ENCODE assay signal across 20 cellular contexts in genomic region chr17:9531080-9531479, GRCh38. TPM values are rescaled to one million over a fixed set of nuclear protein-coding genes. Genes with fewer than 3 reads are reported as not detected.
DNase-seq lines count a peak whose midpoint lies in the region; ATAC-seq, FAIRE-seq and TF ChIP-seq lines count a peak whose summit lies in the region.
"Had no signal": no experiment of that assay in that cellular context is flagged by ENCODE, and none has a peak within 500 bp of the region (broad histone marks: within the 10 kb centered on the region; RNA-seq: fewer than 3 reads in every experiment).

No MANE protein-coding gene starts in this region.

- H3K36me3 ChIP-seq in K562 (ENCODE audit: control insufficient read depth, insufficient read depth, low read length), result no peaks in the 10 kb centered on the region
- no peaks in the 10 kb centered on the region for H3K36me3 ChIP-seq in mesenchymal stem cell (ENCODE audit: control insufficient read depth in 1 of 2, insufficient read depth in 2 of 2, low read depth in 1 of 2, low read length in 2 of 2)
- no peaks in the 10 kb centered on the region for H3K36me3 ChIP-seq in stomach
- H3K36me3 ChIP-seq: BLaER1, SJCRH30 had no signal

- peaks cover 2% of the 10 kb centered on the region for H3K79me1 ChIP-seq in mesenchymal stem cell (replicated peaks; ENCODE audit: low read length, poor library complexity, severe bottlenecking)

- in situ Hi-C loops in K562 (cut with MboI), result loop anchor here (25.0 kb wide), 2 partner anchors 544 to 1144 kb away; partner anchors contain the start of genes KRABD2, RNF222 and RPL26

- H3K9ac ChIP-seq in K562 (ENCODE audit: insufficient read depth in 1 of 2, low read depth in 2 of 2, low read length in 2 of 2) (no peak overlapping the region), mesenchymal stem cell (ENCODE audit: low read length) (no peak overlapping the region)
- H3K9ac ChIP-seq: BLaER1 had no signal

- ATAC-seq in K562, result no peak
- ATAC-seq: HCT116 had no signal

- H4K20me1 ChIP-seq in K562 (replicated peaks; ENCODE audit: control insufficient read depth, insufficient read depth, low read length), result no peaks in the 10 kb centered on the region
- H4K20me1 ChIP-seq: BLaER1 had no signal

- no peak overlapping the region for H2AFZ ChIP-seq in K562 (ENCODE audit: low read depth, low read length)
- H2AFZ ChIP-seq in mesenchymal stem cell (ENCODE audit: low read depth, low read length), result no peak overlapping the region

- no peak overlapping the region for H2BK120ac ChIP-seq in mesenchymal stem cell (ENCODE audit: low read depth, low read length)

- no peak for FAIRE-seq in K562 (lab: Jason Lieb, UNC)
- FAIRE-seq: GM12892, GM18507 had no signal

- POLR2A ChIA-PET in K562 (lab: Yijun Ruan, JAX), result no interaction called here

- TF ChIP-seq POLR2A in K562 (conservative IDR thresholded peaks at IDR 0.05) (no peak), stomach (IDR thresholded peaks at IDR 0.05) (no peak)

- H3K27me3 ChIP-seq in K562 (ENCODE audit: control insufficient read depth in 2 of 2, insufficient read depth in 2 of 2, low read length in 2 of 2), result no peaks in the 10 kb centered on the region; a peak in 1 of 5 replicates
- no peaks in the 10 kb centered on the region for H3K27me3 ChIP-seq in mesenchymal stem cell (ENCODE audit: control insufficient read depth in 1 of 2, insufficient read depth in 1 of 2, low read length in 2 of 2)
- no peaks in the 10 kb centered on the region for H3K27me3 ChIP-seq in stomach
- H3K27me3 ChIP-seq: BLaER1, SJCRH30 had no signal

- no peak for TF ChIP-seq RAD21 in K562 (CRISPR knock-in tag; conservative IDR thresholded peaks at IDR 0.05 in 1 of 2, IDR thresholded peaks at IDR 0.05 in 1 of 2)

- TF ChIP-seq EP300 in K562 (IDR thresholded peaks at IDR 0.05; ENCODE audit: low read length) (no peak), stomach (IDR thresholded peaks at IDR 0.05) (no peak)

- no peaks in the 10 kb centered on the region for H3K4me1 ChIP-seq in K562 (replicated peaks in 1 of 2; ENCODE audit: control insufficient read depth in 2 of 2, insufficient read depth in 2 of 2, low read length in 2 of 2)
- no peaks in the 10 kb centered on the region for H3K4me1 ChIP-seq in mesenchymal stem cell (ENCODE audit: control insufficient read depth, insufficient read depth, low read depth, low read length)
- H3K4me1 ChIP-seq in stomach, result peaks cover 0 to 8% (median 3%) of the 10 kb centered on the region in 4 donors
- H3K4me1 ChIP-seq: SJCRH30 had no signal

- CTCF ChIA-PET in K562 (lab: Yijun Ruan, JAX; ENCODE audit: low intra/inter-chr PET ratio), result no interaction called here

- H2BK15ac ChIP-seq in mesenchymal stem cell (ENCODE audit: low read depth, poor library complexity, severe bottlenecking), result no peak overlapping the region

- H2AK5ac ChIP-seq in mesenchymal stem cell (ENCODE audit: low read length, severe bottlenecking), result no peak overlapping the region

- BruUV-seq in K562 (replicated peaks; lab: Mats Ljungman, UMichigan), result no TSS peak

- no peaks in the 10 kb centered on the region for H3K9me3 ChIP-seq in K562 (replicated peaks; ENCODE audit: control insufficient read depth, insufficient read depth, low read depth, low read length)
- no peaks in the 10 kb centered on the region for H3K9me3 ChIP-seq in mesenchymal stem cell (ENCODE audit: control insufficient read depth, low read length)
- H3K9me3 ChIP-seq in stomach, result no peaks in the 10 kb centered on the region
- H3K9me3 ChIP-seq: BLaER1, SJCRH30 had no signal

- no peak overlapping the region for H3K23ac ChIP-seq in mesenchymal stem cell (ENCODE audit: low read length in 2 of 2)

- DNase-seq in COLO829 (ENCODE audit: low spot score) (peak; percentile 21), OCI-M1 (lab: John Stamatoyannopoulos, UW) (peak; percentile 74), K562 (ENCODE audit: extremely low read depth in 1 of 4, low spot score in 3 of 4) (no peak), mesenchymal stem cell (peak; percentile 30), stomach (no peak), NCI-H2227 treated with DMSO at 0.1 percent for 48 hours (lab: John Stamatoyannopoulos, UW) (no peak), dedifferentiated amniotic fluid mesenchymal stem cell (ENCODE audit: extremely low spot score) (no peak)
- DNase-seq: CD4-positive, alpha-beta memory T cell; GOT3; KG1; NCI-H1105 treated with DMSO at 0.1 percent for 48 hours; NCI-H187 treated with DMSO at 0.1 percent for 48 hours; NCI-H345; NCI-H524 treated with DMSO at 0.1 percent for 48 hours; SJCRH30 had no signal

- H3K4me3 ChIP-seq in K562 (no peak overlapping the region), mesenchymal stem cell (ENCODE audit: insufficient read depth in 1 of 2, low read depth in 1 of 2, low read length in 2 of 2) (no peak overlapping the region), stomach (no peak overlapping the region)
- H3K4me3 ChIP-seq: BLaER1, SJCRH30 had no signal

- H3K27ac ChIP-seq in K562 (ENCODE audit: extremely low read depth, low read depth, low read length) (no peak overlapping the region), mesenchymal stem cell (ENCODE audit: low read length, poor library complexity, severe bottlenecking) (no peak overlapping the region), stomach (no peak overlapping the region)
- H3K27ac ChIP-seq: BLaER1, SJCRH30 had no signal

- no peak overlapping the region for H3K18ac ChIP-seq in mesenchymal stem cell (ENCODE audit: low read depth in 1 of 2, low read length in 2 of 2)

- no peak overlapping the region for H4K91ac ChIP-seq in mesenchymal stem cell (ENCODE audit: low read length)

- intact Hi-C loops in K562 (cut with micrococcal nuclease) (no loop called here), stomach (cut with DNase I; ENCODE audit: low total_unique reads) (no loop called here)

- H3K4ac ChIP-seq in mesenchymal stem cell (ENCODE audit: low read depth in 1 of 2, low read length in 2 of 2), result no peak overlapping the region

- no peak overlapping the region for H2BK5ac ChIP-seq in mesenchymal stem cell (ENCODE audit: low read depth, low read length, poor library complexity, severe bottlenecking)

- H3K9me1 ChIP-seq in K562 (ENCODE audit: control insufficient read depth, insufficient read depth, low read length), result no peaks in the 10 kb centered on the region

- H4K8ac ChIP-seq in mesenchymal stem cell (ENCODE audit: low read length), result no peak overlapping the region

- no peaks in the 10 kb centered on the region for H3K79me2 ChIP-seq in K562 (ENCODE audit: control insufficient read depth, insufficient read depth, low read length)

- H3K4me2 ChIP-seq in K562 (ENCODE audit: insufficient read depth, low read length), result no peak overlapping the region
- H3K4me2 ChIP-seq in mesenchymal stem cell (ENCODE audit: low read length, poor library complexity, severe bottlenecking), result no peak overlapping the region
- H3K4me2 ChIP-seq: BLaER1 had no signal

- no peak overlapping the region for H3K14ac ChIP-seq in mesenchymal stem cell (ENCODE audit: low read length in 2 of 2)

- 0% methylated on average over 3 of the region's 3 CpGs for WGBS in K562 (ENCODE audit: insufficient coverage, low coverage, missing lambda C conversion rate)
- WGBS in mesenchymal stem cell, result 80% methylated on average over 1 of the region's 3 CpGs
- WGBS in stomach, 5 donors, result 29 to 51% (median 32%) methylated on average over 3 of the region's 3 CpGs

- no peak overlapping the region for H2BK12ac ChIP-seq in mesenchymal stem cell (ENCODE audit: low read length in 2 of 2)

- TF ChIP-seq CTCF in K562 (IDR thresholded peaks at IDR 0.05 in 2 of 3, conservative IDR thresholded peaks at IDR 0.05 in 1 of 3; ENCODE audit: insufficient read depth in 2 of 3, low read depth in 1 of 3, low read length in 3 of 3) (no peak), stomach (IDR thresholded peaks at IDR 0.05) (no peak)

RNA-seq across cellular contexts. Expression of gene STX8, which starts 44.5 kb away (rescaled TPM):
- 30.8 and 43.1 TPM in 2 replicates for total RNA-seq in K562 (2011; cell fraction: chromatin; rRNA removed; ENCODE audit: low replicate concordance)
- total RNA-seq in K562 (2011; cell fraction: nucleolus; rRNA removed), result 17.9 and 19.3 TPM in 2 replicates
- total RNA-seq in K562 (2011; cell fraction: nucleoplasm; rRNA removed), result 27.4 and 35.1 TPM in 2 replicates
- total RNA-seq in K562 (2014; rRNA removed) (15.6 and 19.6 TPM in 2 replicates), K562 (2014; rRNA removed; fragmentation: Illumina TruSeq; extraction: Trizol) (20.1 and 22.5 TPM in 2 replicates), K562 (2015; rRNA removed; fragmentation: Illumina TruSeq; extraction: Trizol) (22.1 and 22.8 TPM in 2 replicates), K562 (2021) (14.5 and 14.6 TPM in 2 replicates), stomach (100 to 1,000 TPM in 1 of 5 donors, 10 to 100 TPM in 4; 21.6 to 559 (median 80.5) TPM)
- polyA plus RNA-seq in K562 (2011; rRNA removed) (20.8 and 26.6 TPM in 2 replicates), K562 (2014; fragmentation: Illumina TruSeq; extraction: Trizol) (15.6 and 17.3 TPM in 2 replicates), K562 (2014; fragmentation: Nextera tagmentation; extraction: Ambion mirVana) (10 to 100 TPM; 40.8 to 42.5 TPM), K562 (2014; rRNA removed) (19.6 and 23.1 TPM in 2 replicates), stomach (10 to 100 TPM; 58.7 to 97.6 (median 69.4) TPM)
- polyA plus RNA-seq in K562 (2011; cell fraction: cytosol; rRNA removed), result 5.2 and 12.0 TPM in 2 replicates
- polyA plus RNA-seq in K562 (2011; cell fraction: nucleus; rRNA removed), result 6.2 and 8.4 TPM in 2 replicates
- 29.0 and 39.1 TPM in 2 replicates for polyA plus RNA-seq in K562 (2012)
- polyA minus RNA-seq in K562 (2011; rRNA and poly(A)+ RNA removed), result 33.2 and 33.9 TPM in 2 replicates
- polyA minus RNA-seq in K562 (2011; cell fraction: cytosol; rRNA and poly(A)+ RNA removed), result 9.2 and 9.4 TPM in 2 replicates
- 9.4 and 14.8 TPM in 2 replicates for polyA minus RNA-seq in K562 (2011; cell fraction: nucleus; rRNA and poly(A)+ RNA removed)
- polyA plus RNA-seq in mesenchymal stem cell (2013, experiment 1 of 2), result 77.9 TPM
- 83.5 TPM for polyA plus RNA-seq in mesenchymal stem cell (2013, experiment 2 of 2)

RNA-seq across cellular contexts. Expression of gene CFAP52, which starts 45.4 kb away (rescaled TPM):
- total RNA-seq in K562 (2011; cell fraction: chromatin; rRNA removed; ENCODE audit: low replicate concordance), result not detected in 2 replicates
- not detected in 2 replicates for total RNA-seq in K562 (2011; cell fraction: nucleolus; rRNA removed)
- total RNA-seq in K562 (2011; cell fraction: nucleoplasm; rRNA removed), result not detected in 2 replicates
- not detected in 2 replicates for total RNA-seq in K562 (2014; rRNA removed)
- not detected in 2 replicates for total RNA-seq in K562 (2014; rRNA removed; fragmentation: Illumina TruSeq; extraction: Trizol)
- total RNA-seq in K562 (2015; rRNA removed; fragmentation: Illumina TruSeq; extraction: Trizol), result not detected in 2 replicates
- not detected in 2 replicates for total RNA-seq in K562 (2021)
- polyA plus RNA-seq in K562 (2011; rRNA removed), result not detected in 2 replicates
- polyA plus RNA-seq in K562 (2011; cell fraction: cytosol; rRNA removed), result not detected in 2 replicates
- not detected in 2 replicates for polyA plus RNA-seq in K562 (2011; cell fraction: nucleus; rRNA removed)
- not detected in 2 replicates for polyA plus RNA-seq in K562 (2012)
- polyA plus RNA-seq in K562 (2014; fragmentation: Illumina TruSeq; extraction: Trizol), result not detected in 2 replicates
- polyA plus RNA-seq in K562 (2014; fragmentation: Nextera tagmentation; extraction: Ambion mirVana), result not detected
- polyA plus RNA-seq in K562 (2014; rRNA removed), result not detected in 2 replicates
- polyA minus RNA-seq in K562 (2011; rRNA and poly(A)+ RNA removed), result not detected in 2 replicates
- not detected in 2 replicates for polyA minus RNA-seq in K562 (2011; cell fraction: cytosol; rRNA and poly(A)+ RNA removed)
- polyA minus RNA-seq in K562 (2011; cell fraction: nucleus; rRNA and poly(A)+ RNA removed), result not detected in 2 replicates
- 0.14 TPM for polyA plus RNA-seq in mesenchymal stem cell (2013, experiment 1 of 2)
- polyA plus RNA-seq in mesenchymal stem cell (2013, experiment 2 of 2), result 0.27 TPM
- total RNA-seq in stomach, result not detected
- not detected for polyA plus RNA-seq in stomach
- total RNA-seq: A673; CD4-positive, alpha-beta memory T cell; SJCRH30 had no signal
- polyA plus RNA-seq: CD4-positive, alpha-beta memory T cell had no signal

Comparison
In these comparisons a context has a peak if more than half of its experiments do, and no peak if none do; other contexts are left out.
1. DNase-seq: peak in COLO829 (single experiment), OCI-M1 (single experiment) and mesenchymal stem cell (single experiment); none in K562 (0 of 4), stomach (single experiment), NCI-H2227 treated with DMSO at 0.1 percent for 48 hours (single experiment) and dedifferentiated amniotic fluid mesenchymal stem cell (single experiment).